Comparison of ENCODE assay signal across 8 cellular contexts in the genomic region with DNA sequence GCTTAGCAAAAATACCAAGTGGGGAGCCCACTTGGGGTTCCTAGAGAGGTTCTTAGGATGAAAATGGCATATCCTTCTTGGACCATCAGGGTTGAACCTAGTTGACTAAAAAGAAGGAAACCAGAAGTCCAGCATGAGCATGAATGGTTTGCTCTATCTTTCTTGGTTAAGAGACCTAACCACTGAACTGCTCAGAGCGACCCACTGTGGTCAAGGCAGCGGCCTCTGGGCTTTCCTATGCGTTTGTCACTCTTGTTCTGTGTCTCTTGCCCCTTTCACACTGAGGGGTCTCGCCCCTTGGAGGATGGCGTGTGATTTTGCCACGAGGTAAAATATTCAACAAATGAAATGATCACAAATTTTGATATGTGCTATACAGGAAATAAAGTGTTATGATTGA. TPM values are rescaled to one million over a fixed set of nuclear protein-coding genes. Genes with fewer than 3 reads are reported as not detected.
DNase-seq lines count a peak whose midpoint lies in the region; TF ChIP-seq lines count a peak whose summit lies in the region.

No MANE protein-coding gene starts in this region.

- TF ChIP-seq CTCF in CD14-positive monocyte (IDR thresholded peaks at IDR 0.05) (no peak), MM.1S (IDR thresholded peaks at IDR 0.05; ENCODE audit: low read length) (no peak), neural cell (IDR thresholded peaks at IDR 0.05; ENCODE audit: poor library complexity, severe bottlenecking) (no peak)

- no peaks in the 10 kb centered on the region for H3K27me3 Mint-ChIP-seq in CD14-positive monocyte (ENCODE audit: low read depth in 3 of 3)
- H3K27me3 Mint-ChIP-seq in dendritic cell treated with granulocyte-macrophage colony-stimulating factor and Interleukin-4, amounts not matched to agents 40 ng/mL and 50 ng/mL, for 4 days: no peaks in the 10 kb centered on the region

- no peaks in the 10 kb centered on the region for H3K9me3 Mint-ChIP-seq in CD14-positive monocyte
- H3K9me3 Mint-ChIP-seq in dendritic cell treated with granulocyte-macrophage colony-stimulating factor and Interleukin-4, amounts not matched to agents 40 ng/mL and 50 ng/mL, for 4 days: no peaks in the 10 kb centered on the region

- H3K9ac ChIP-seq in MM.1S (ENCODE audit: low read length): peak overlapping the region; percentile 34; the same call in 1 of the 2 replicates
- H3K9ac ChIP-seq in neural cell (ENCODE audit: low read length): peak overlapping the region; percentile 32

- H3K9me3 ChIP-seq in MM.1S (replicated peaks; ENCODE audit: insufficient read depth, low read length) (no peaks in the 10 kb centered on the region), neural cell (ENCODE audit: low read length) (no peaks in the 10 kb centered on the region)

- peak overlapping the region in 6 of 7 donors; percentile 86 to 94 (median 92) for H3K27ac Mint-ChIP-seq in CD14-positive monocyte
- H3K27ac Mint-ChIP-seq in dendritic cell treated with granulocyte-macrophage colony-stimulating factor and Interleukin-4, amounts not matched to agents 40 ng/mL and 50 ng/mL, for 4 days: no peak overlapping the region

- no peak for TF ChIP-seq RAD21 in neural cell (conservative IDR thresholded peaks at IDR 0.05)

- no peaks in the 10 kb centered on the region for H3K36me3 Mint-ChIP-seq in CD14-positive monocyte
- H3K36me3 Mint-ChIP-seq in dendritic cell treated with granulocyte-macrophage colony-stimulating factor and Interleukin-4, amounts not matched to agents 40 ng/mL and 50 ng/mL, for 4 days (ENCODE audit: low read depth): no peaks in the 10 kb centered on the region

- H3K4me2 ChIP-seq in MM.1S (ENCODE audit: low read depth, low read length) (peak overlapping the region; percentile 75), neural cell (ENCODE audit: low read length) (no peak overlapping the region)

- intact Hi-C loops in CD14-positive monocyte (cut with micrococcal nuclease): loop anchor here in 1 of 2 donors (2.0 kb wide), 1 partner anchor 32 kb away; no protein-coding TSS in a partner anchor
- intact Hi-C loops in dendritic cell treated with granulocyte-macrophage colony-stimulating factor and Interleukin-4, amounts not matched to agents 40 ng/mL and 50 ng/mL, for 4 days (cut with micrococcal nuclease): no loop called here

- H3K79me2 ChIP-seq in MM.1S (ENCODE audit: low read length) (peaks cover 17% of the 10 kb centered on the region), neural cell (replicated peaks; ENCODE audit: insufficient read depth, low read length) (no peaks in the 10 kb centered on the region)

- H4K20me1 ChIP-seq in MM.1S (ENCODE audit: insufficient read depth, low read length) (no peaks in the 10 kb centered on the region), neural cell (ENCODE audit: insufficient read depth) (peaks cover 3% of the 10 kb centered on the region)

- peaks cover 9% of the 10 kb centered on the region for H3K4me1 Mint-ChIP-seq in CD14-positive monocyte
- no peaks in the 10 kb centered on the region for H3K4me1 Mint-ChIP-seq in dendritic cell treated with granulocyte-macrophage colony-stimulating factor and Interleukin-4, amounts not matched to agents 40 ng/mL and 50 ng/mL, for 4 days (ENCODE audit: low read depth)

- H3K27ac ChIP-seq in MM.1S (ENCODE audit: low read length) (peak overlapping the region; percentile 61), neural cell (ENCODE audit: low read length) (peak overlapping the region; percentile 42)

- peak overlapping the region; percentile 61 for H2AFZ ChIP-seq in MM.1S (ENCODE audit: low read length)
- H2AFZ ChIP-seq in neural cell (ENCODE audit: low read depth, low read length): peak overlapping the region; percentile 42

- peaks cover 49% of the 10 kb centered on the region for H3F3A ChIP-seq in MM.1S (ENCODE audit: insufficient read depth, low read length)
- H3F3A ChIP-seq in neural cell (ENCODE audit: insufficient read depth, low read length, poor library complexity, severe bottlenecking): peaks cover 18% of the 10 kb centered on the region

- H3K4me1 ChIP-seq in MM.1S (ENCODE audit: low read length): peaks cover 27% of the 10 kb centered on the region

- DNase-seq in CD14-positive monocyte (ENCODE audit: low spot score) (no peak), MM.1S (no peak), NCI-H2107 (lab: John Stamatoyannopoulos, UW) (no peak), NCI-H2081 (lab: John Stamatoyannopoulos, UW) (no peak), erythroblast (lab: John Stamatoyannopoulos, UW) (no peak)
- DNase-seq in activated CD4-positive, CD25-positive, alpha-beta regulatory T cell (lab: John Stamatoyannopoulos, UW): no peak

- no peaks in the 10 kb centered on the region for H3K36me3 ChIP-seq in MM.1S (replicated peaks; ENCODE audit: insufficient read depth, low read length)
- no peaks in the 10 kb centered on the region for H3K36me3 ChIP-seq in neural cell (ENCODE audit: insufficient read depth, low read length)

- H3K27me3 ChIP-seq in MM.1S (replicated peaks; ENCODE audit: insufficient read depth, low read length): no peaks in the 10 kb centered on the region
- no peaks in the 10 kb centered on the region for H3K27me3 ChIP-seq in neural cell (ENCODE audit: insufficient read depth, low read depth, low read length)

- no peak for TF ChIP-seq POLR2A in erythroblast (IDR thresholded peaks at IDR 0.05; ENCODE audit: low read length)

- H3K4me3 ChIP-seq in MM.1S (ENCODE audit: low read length) (peak overlapping the region; percentile 54), neural cell (ENCODE audit: low read length) (peak overlapping the region; percentile 100)

- no peak overlapping the region for H3K4me3 Mint-ChIP-seq in CD14-positive monocyte
- peak overlapping the region; percentile 53 for H3K4me3 Mint-ChIP-seq in dendritic cell treated with granulocyte-macrophage colony-stimulating factor and Interleukin-4, amounts not matched to agents 40 ng/mL and 50 ng/mL, for 4 days

- no peak for TF ChIP-seq EP300 in neural cell (conservative IDR thresholded peaks at IDR 0.05; ENCODE audit: poor library complexity, severe bottlenecking)

- H3K9me2 ChIP-seq in MM.1S (replicated peaks; ENCODE audit: insufficient read depth, low read length) (no peaks in the 10 kb centered on the region), neural cell (ENCODE audit: insufficient read depth, low read length) (no peaks in the 10 kb centered on the region)

TF ChIP-seq in neural cell, 6 proteins besides CTCF, POLR2A, EP300 and RAD21:
- TF ChIP-seq, protein P1, sequence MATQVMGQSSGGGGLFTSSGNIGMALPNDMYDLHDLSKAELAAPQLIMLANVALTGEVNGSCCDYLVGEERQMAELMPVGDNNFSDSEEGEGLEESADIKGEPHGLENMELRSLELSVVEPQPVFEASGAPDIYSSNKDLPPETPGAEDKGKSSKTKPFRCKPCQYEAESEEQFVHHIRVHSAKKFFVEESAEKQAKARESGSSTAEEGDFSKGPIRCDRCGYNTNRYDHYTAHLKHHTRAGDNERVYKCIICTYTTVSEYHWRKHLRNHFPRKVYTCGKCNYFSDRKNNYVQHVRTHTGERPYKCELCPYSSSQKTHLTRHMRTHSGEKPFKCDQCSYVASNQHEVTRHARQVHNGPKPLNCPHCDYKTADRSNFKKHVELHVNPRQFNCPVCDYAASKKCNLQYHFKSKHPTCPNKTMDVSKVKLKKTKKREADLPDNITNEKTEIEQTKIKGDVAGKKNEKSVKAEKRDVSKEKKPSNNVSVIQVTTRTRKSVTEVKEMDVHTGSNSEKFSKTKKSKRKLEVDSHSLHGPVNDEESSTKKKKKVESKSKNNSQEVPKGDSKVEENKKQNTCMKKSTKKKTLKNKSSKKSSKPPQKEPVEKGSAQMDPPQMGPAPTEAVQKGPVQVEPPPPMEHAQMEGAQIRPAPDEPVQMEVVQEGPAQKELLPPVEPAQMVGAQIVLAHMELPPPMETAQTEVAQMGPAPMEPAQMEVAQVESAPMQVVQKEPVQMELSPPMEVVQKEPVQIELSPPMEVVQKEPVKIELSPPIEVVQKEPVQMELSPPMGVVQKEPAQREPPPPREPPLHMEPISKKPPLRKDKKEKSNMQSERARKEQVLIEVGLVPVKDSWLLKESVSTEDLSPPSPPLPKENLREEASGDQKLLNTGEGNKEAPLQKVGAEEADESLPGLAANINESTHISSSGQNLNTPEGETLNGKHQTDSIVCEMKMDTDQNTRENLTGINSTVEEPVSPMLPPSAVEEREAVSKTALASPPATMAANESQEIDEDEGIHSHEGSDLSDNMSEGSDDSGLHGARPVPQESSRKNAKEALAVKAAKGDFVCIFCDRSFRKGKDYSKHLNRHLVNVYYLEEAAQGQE (IDR thresholded peaks at IDR 0.05; ENCODE audit: borderline replicate concordance): no peak
- TF ChIP-seq MXI1 (conservative IDR thresholded peaks at IDR 0.05; ENCODE audit: poor library complexity, severe bottlenecking): no peak
- TF ChIP-seq POLR2AphosphoS5 (IDR thresholded peaks at IDR 0.05): no peak
- no peak for TF ChIP-seq TAF1 (IDR thresholded peaks at IDR 0.05; ENCODE audit: low read depth)
- TF ChIP-seq SMC3 (conservative IDR thresholded peaks at IDR 0.05; ENCODE audit: poor library complexity): no peak
- no peak for TF ChIP-seq EZH2 (IDR thresholded peaks at IDR 0.05; ENCODE audit: borderline replicate concordance, insufficient read depth, low read length, poor library complexity, severe bottlenecking)

RNA-seq across cellular contexts. Expression of a gene that starts 0.5 kb away (rescaled TPM):
- polyA plus RNA-seq in CD14-positive monocyte (10 to 100 TPM; 13.9 to 14.1 TPM), neural cell (12.1 and 13.7 TPM in 2 replicates)
- polyA minus RNA-seq in neural cell: 12.0 and 14.6 TPM in 2 replicates

RNA-seq across cellular contexts. Expression of a gene that starts 14.3 kb away (rescaled TPM):
- polyA plus RNA-seq in CD14-positive monocyte (10 to 100 TPM; 31.4 to 37.4 TPM), neural cell (23.3 and 31.7 TPM in 2 replicates)
- 46.0 and 56.4 TPM in 2 replicates for polyA minus RNA-seq in neural cell

RNA-seq across cellular contexts. Expression of a gene that starts 19.9 kb away (rescaled TPM):
- polyA plus RNA-seq in CD14-positive monocyte: under 1 TPM; 0.38 to 0.79 TPM
- 0.84 and 4.8 TPM in 2 replicates for polyA plus RNA-seq in neural cell
- 0.97 and 2.9 TPM in 2 replicates for polyA minus RNA-seq in neural cell

RNA-seq across cellular contexts. Expression of a gene that starts 27.8 kb away (rescaled TPM):
- 10 to 100 TPM; 10.2 to 14.5 TPM for polyA plus RNA-seq in CD14-positive monocyte
- 91.6 and 98.3 TPM in 2 replicates for polyA plus RNA-seq in neural cell
- polyA minus RNA-seq in neural cell: 80.3 and 88.3 TPM in 2 replicates

RNA-seq across cellular contexts. Expression of a gene that starts 38.3 kb away (rescaled TPM):
- polyA plus RNA-seq in CD14-positive monocyte: 1 to 10 TPM; 5.6 to 9.6 TPM
- 1.9 and 2.0 TPM in 2 replicates for polyA plus RNA-seq in neural cell
- polyA minus RNA-seq in neural cell: 16.8 and 20.2 TPM in 2 replicates
